Comparison of ENCODE assay signal across 8 cellular contexts in the genomic region with DNA sequence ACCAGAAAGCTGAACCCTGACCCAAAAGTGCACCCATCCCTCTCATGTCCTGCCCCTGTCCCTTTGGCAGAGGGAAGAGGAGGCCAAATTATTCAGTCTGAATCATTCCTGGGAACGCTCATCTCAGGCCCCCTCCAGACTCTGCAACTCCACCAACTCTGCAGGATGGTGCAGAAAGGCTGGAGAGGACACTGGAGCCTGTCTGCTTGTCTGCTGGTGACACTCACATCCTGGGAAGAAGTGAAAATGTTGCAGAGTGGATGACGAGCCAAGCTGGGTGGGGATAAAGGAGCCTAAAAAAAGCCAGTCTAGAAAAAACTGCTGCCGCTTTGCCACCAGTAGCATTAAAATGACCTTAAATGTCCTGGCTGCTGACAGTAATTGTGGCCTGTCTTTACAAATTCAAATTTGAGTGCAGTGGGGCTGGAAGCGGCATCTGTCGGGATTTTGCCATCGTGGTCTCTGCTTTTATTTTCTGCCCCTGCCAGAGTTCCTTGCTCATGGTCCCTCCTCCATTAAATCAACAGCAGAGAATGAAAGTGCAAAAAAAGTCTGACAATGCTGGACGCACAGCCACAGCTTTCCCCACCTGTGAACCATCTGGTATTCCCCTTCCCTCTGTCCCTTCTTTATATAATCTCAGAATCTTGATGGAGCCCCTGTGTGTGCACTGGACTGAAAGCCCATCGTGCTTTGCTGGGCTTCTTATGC.
DNase-seq lines count a peak whose midpoint lies in the region; ATAC-seq and TF ChIP-seq lines count a peak whose summit lies in the region.

No MANE protein-coding gene starts in this region.

- intact Hi-C loops in CD8-positive, alpha-beta T cell (cut with DNase I, micrococcal nuclease): loop anchor here in 1 of 2 experiments (2.0 kb wide), 1 partner anchor 14 kb away; no protein-coding TSS in a partner anchor

- H3K36me3 ChIP-seq in CD8-positive, alpha-beta T cell (ENCODE audit: insufficient read depth, low read length): no peaks in the 10 kb centered on the region

- no peak for ATAC-seq in CD8-positive, alpha-beta T cell
- ATAC-seq in effector memory CD8-positive, alpha-beta T cell (replicated peaks): no peak
- ATAC-seq in natural killer cell treated with Interleukin-12 subunit alpha and Interleukin-12 subunit beta and Interleukin-15 and Interleukin-18, amount 100 ng/mL, for 72 hours: no peak
- ATAC-seq in HG03378 (IDR thresholded peaks at IDR 0.05; ENCODE audit: unreplicated experiment) (no peak), GM18861 (IDR thresholded peaks at IDR 0.05; ENCODE audit: unreplicated experiment) (no peak)

- H3K4me1 ChIP-seq in CD8-positive, alpha-beta T cell (ENCODE audit: insufficient read depth, low read length): peaks cover 91% of the 10 kb centered on the region

- no peaks in the 10 kb centered on the region for H3K9me3 Mint-ChIP-seq in CD8-positive, alpha-beta T cell
- H3K9me3 Mint-ChIP-seq in effector memory CD8-positive, alpha-beta T cell: peaks cover 0 to 2% of the 10 kb centered on the region in 2 donors
- H3K9me3 Mint-ChIP-seq in natural killer cell treated with Interleukin-12 subunit alpha and Interleukin-12 subunit beta and Interleukin-15 and Interleukin-18, amount 100 ng/mL, for 72 hours: no peaks in the 10 kb centered on the region

- no peak for DNase-seq in CD8-positive, alpha-beta T cell
- DNase-seq in NCI-H2171 treated with DMSO at 0.1 percent for 48 hours (lab: John Stamatoyannopoulos, UW) (peak; percentile 66), NOMO-1 treated with DMSO at 0.1 percent for 48 hours (lab: John Stamatoyannopoulos, UW; ENCODE audit: unreplicated experiment) (no peak), cortex of kidney (lab: John Stamatoyannopoulos, UW) (no peak)
- DNase-seq in effector memory CD8-positive, alpha-beta T cell: no peak
- DNase-seq in natural killer cell treated with Interleukin-12 subunit alpha and Interleukin-12 subunit beta and Interleukin-15 and Interleukin-18, amount 100 ng/mL, for 72 hours (ENCODE audit: low spot score): no peak

- H3K9me3 ChIP-seq in CD8-positive, alpha-beta T cell (ENCODE audit: low read length): no peaks in the 10 kb centered on the region

- peak overlapping the region; percentile 77 for H3K4me3 Mint-ChIP-seq in CD8-positive, alpha-beta T cell
- H3K4me3 Mint-ChIP-seq in effector memory CD8-positive, alpha-beta T cell: peak overlapping the region; percentile 74 to 82
- peak overlapping the region; percentile 81 for H3K4me3 Mint-ChIP-seq in natural killer cell treated with Interleukin-12 subunit alpha and Interleukin-12 subunit beta and Interleukin-15 and Interleukin-18, amount 100 ng/mL, for 72 hours

- CTCF ChIA-PET in CD8-positive, alpha-beta T cell (lab: Charles Lee): interaction anchor here (1.2 to 12.1 kb wide), 6 partner anchors 17 to 62 kb away, joined by 3 to 134 read pairs (median 6); a partner anchor contains a TSS

- peak overlapping the region; percentile 100 for H3K27ac Mint-ChIP-seq in CD8-positive, alpha-beta T cell
- peak overlapping the region; percentile 98 to 99 for H3K27ac Mint-ChIP-seq in effector memory CD8-positive, alpha-beta T cell
- H3K27ac Mint-ChIP-seq in natural killer cell treated with Interleukin-12 subunit alpha and Interleukin-12 subunit beta and Interleukin-15 and Interleukin-18, amount 100 ng/mL, for 72 hours: peak overlapping the region; percentile 82 to 83

- H3K4me3 ChIP-seq in CD8-positive, alpha-beta T cell (ENCODE audit: low read depth, low read length): peak overlapping the region; percentile 42

- peak overlapping the region; percentile 75 for H3K27ac ChIP-seq in CD8-positive, alpha-beta T cell (ENCODE audit: low read depth, low read length)

- peaks cover 44% of the 10 kb centered on the region for H3K36me3 Mint-ChIP-seq in CD8-positive, alpha-beta T cell
- H3K36me3 Mint-ChIP-seq in effector memory CD8-positive, alpha-beta T cell (ENCODE audit: insufficient read depth): peaks cover 52% of the 10 kb centered on the region
- H3K36me3 Mint-ChIP-seq in natural killer cell treated with Interleukin-12 subunit alpha and Interleukin-12 subunit beta and Interleukin-15 and Interleukin-18, amount 100 ng/mL, for 72 hours: peaks cover 17% of the 10 kb centered on the region

- POLR2A ChIA-PET in CD8-positive, alpha-beta T cell (lab: Charles Lee): interaction anchor here (0.8 to 9.7 kb wide), 4 partner anchors 13 to 62 kb away, joined by 3 to 151 read pairs (median 10); a partner anchor contains a TSS

- H3K27me3 ChIP-seq in CD8-positive, alpha-beta T cell (ENCODE audit: insufficient read depth, low read length): no peaks in the 10 kb centered on the region

- peaks cover 98% of the 10 kb centered on the region for H3K4me1 Mint-ChIP-seq in CD8-positive, alpha-beta T cell (ENCODE audit: low read depth)
- H3K4me1 Mint-ChIP-seq in effector memory CD8-positive, alpha-beta T cell (ENCODE audit: low read depth in 2 of 2): peaks cover 81 to 88% of the 10 kb centered on the region in 2 donors
- peaks cover 80 to 91% of the 10 kb centered on the region in 2 donors for H3K4me1 Mint-ChIP-seq in natural killer cell treated with Interleukin-12 subunit alpha and Interleukin-12 subunit beta and Interleukin-15 and Interleukin-18, amount 100 ng/mL, for 72 hours (ENCODE audit: low read depth in 2 of 2)

- H3K27me3 Mint-ChIP-seq in CD8-positive, alpha-beta T cell (ENCODE audit: low read depth): no peaks in the 10 kb centered on the region
- no peaks in the 10 kb centered on the region for H3K27me3 Mint-ChIP-seq in effector memory CD8-positive, alpha-beta T cell
- H3K27me3 Mint-ChIP-seq in natural killer cell treated with Interleukin-12 subunit alpha and Interleukin-12 subunit beta and Interleukin-15 and Interleukin-18, amount 100 ng/mL, for 72 hours: no peaks in the 10 kb centered on the region

- TF ChIP-seq CTCF in CD8-positive, alpha-beta T cell (IDR thresholded peaks at IDR 0.05): no peak
